In genomic region chr6:155246825-155247224, GRCh38 we compare ENCODE assay signal across 18 cellular contexts. TPM values are rescaled to one million over a fixed set of nuclear protein-coding genes. Genes with fewer than 3 reads are reported as not detected.
DNase-seq lines count a peak whose midpoint lies in the region; ATAC-seq, FAIRE-seq and TF ChIP-seq lines count a peak whose summit lies in the region.
"Had no signal": no experiment of that assay in that cellular context is flagged by ENCODE, and none has a peak within 500 bp of the region (broad histone marks: within the 10 kb centered on the region; RNA-seq: fewer than 3 reads in every experiment).

No MANE protein-coding gene starts in this region.

- no peaks in the 10 kb centered on the region for H3K9me2 ChIP-seq in PC-9 (ENCODE audit: insufficient read depth)
- no peaks in the 10 kb centered on the region for H3K9me2 ChIP-seq in hepatocyte (replicated peaks; ENCODE audit: insufficient read depth)

- H3K4me1 ChIP-seq in PC-9 (replicated peaks; ENCODE audit: insufficient read depth) (peaks cover 25% of the 10 kb centered on the region), K562 (replicated peaks in 1 of 2; ENCODE audit: control insufficient read depth in 2 of 2, insufficient read depth in 2 of 2, low read length in 2 of 2) (no peaks in the 10 kb centered on the region), hepatocyte (ENCODE audit: insufficient read depth) (peaks cover 10% of the 10 kb centered on the region), left ventricle myocardium inferior (peaks cover 17% of the 10 kb centered on the region)
- H3K4me1 ChIP-seq: HAP-1 had no signal

- TF ChIP-seq EP300 in K562 (IDR thresholded peaks at IDR 0.05; ENCODE audit: low read length), result no peak

- no peak for TF ChIP-seq RAD21 in K562 (CRISPR knock-in tag; conservative IDR thresholded peaks at IDR 0.05 in 1 of 2, IDR thresholded peaks at IDR 0.05 in 1 of 2)

- peak overlapping the region; percentile 87; the same call in 1 of the 2 replicates for H3K4me2 ChIP-seq in PC-9
- no peak overlapping the region for H3K4me2 ChIP-seq in K562 (ENCODE audit: insufficient read depth, low read length)
- H3K4me2 ChIP-seq in hepatocyte, result no peak overlapping the region

- H3K9ac ChIP-seq in K562 (ENCODE audit: insufficient read depth in 1 of 2, low read depth in 2 of 2, low read length in 2 of 2), result no peak overlapping the region

- peaks cover 16 to 21% of the 10 kb centered on the region in 2 donors for H3K36me3 Mint-ChIP-seq in stimulated activated naive B cell treated with anti-CD40 and anti-IgM and Interleukin-4, amounts not matched to agents 10 μg/mL and 1 μg/mL and 100 μg/mL, for 72 hours

- DNase-seq in PC-9 (no peak), K562 (ENCODE audit: extremely low read depth in 1 of 4, low spot score in 3 of 4) (no peak), hepatocyte (ENCODE audit: low spot score) (no peak), left ventricle myocardium inferior (no peak), NCI-H187 (lab: John Stamatoyannopoulos, UW) (no peak)
- no peak for DNase-seq in stimulated activated naive B cell treated with anti-CD40 and anti-IgM and Interleukin-4, amounts not matched to agents 10 μg/mL and 1 μg/mL and 100 μg/mL, for 72 hours
- DNase-seq in stimulated activated naive CD8-positive, alpha-beta T cell treated with anti-CD3 and anti-CD28 coated beads, Interleukin-15, amount 100 ng/mL, for 72 hours, result no peak
- DNase-seq: COR-L47, DMS53, Kasumi-1, NCI-H1105, NCI-H2029, NCI-H2171, NCI-H446, NCI-H69 had no signal

- H4K20me1 ChIP-seq in PC-9 (ENCODE audit: insufficient read depth) (no peaks in the 10 kb centered on the region), K562 (replicated peaks; ENCODE audit: control insufficient read depth, insufficient read depth, low read length) (no peaks in the 10 kb centered on the region), hepatocyte (ENCODE audit: insufficient read depth, poor library complexity, severe bottlenecking) (no peaks in the 10 kb centered on the region)

- BruUV-seq in PC-9 (replicated peaks; lab: Mats Ljungman, UMichigan) (no TSS peak), K562 (replicated peaks; lab: Mats Ljungman, UMichigan) (no TSS peak)

- POLR2A ChIA-PET in PC-9 (lab: Charles Lee; ENCODE audit: unreplicated experiment) (no interaction called here), K562 (lab: Yijun Ruan, JAX) (interaction anchor here (0.9 kb wide), 1 partner anchor 12 kb away, joined by 4 read pairs; no protein-coding TSS in a partner anchor)

- H3K9me1 ChIP-seq in K562 (ENCODE audit: control insufficient read depth, insufficient read depth, low read length), result no peaks in the 10 kb centered on the region

- no peak overlapping the region; the same call in 1 of the 2 replicates for H3K4me3 ChIP-seq in PC-9
- H3K4me3 ChIP-seq in K562, result no peak overlapping the region
- H3K4me3 ChIP-seq in hepatocyte, result no peak overlapping the region
- no peak overlapping the region for H3K4me3 ChIP-seq in left ventricle myocardium inferior
- H3K4me3 ChIP-seq: HAP-1 had no signal

- H3K9me3 ChIP-seq in PC-9 (ENCODE audit: insufficient read depth, low read depth) (peaks cover 10% of the 10 kb centered on the region; the same call in 1 of the 2 replicates), K562 (replicated peaks; ENCODE audit: control insufficient read depth, insufficient read depth, low read depth, low read length) (no peaks in the 10 kb centered on the region), hepatocyte (ENCODE audit: low read depth) (no peaks in the 10 kb centered on the region), left ventricle myocardium inferior (replicated peaks) (no peaks in the 10 kb centered on the region)
- H3K9me3 ChIP-seq: HAP-1 had no signal

- H3K27me3 ChIP-seq in PC-9 (ENCODE audit: insufficient read depth, low read depth), result no peaks in the 10 kb centered on the region
- H3K27me3 ChIP-seq in K562 (ENCODE audit: control insufficient read depth in 2 of 2, insufficient read depth in 2 of 2, low read length in 2 of 2), result 0 out of 5 replicates have a peak, but pooled peaks cover 0 to 4% of the 10 kb centered on the region in 2 experiments
- no peaks in the 10 kb centered on the region for H3K27me3 ChIP-seq in hepatocyte
- no peaks in the 10 kb centered on the region for H3K27me3 ChIP-seq in left ventricle myocardium inferior (ENCODE audit: low read depth)

- H3K4me3 Mint-ChIP-seq in stimulated activated naive B cell treated with anti-CD40 and anti-IgM and Interleukin-4, amounts not matched to agents 10 μg/mL and 1 μg/mL and 100 μg/mL, for 72 hours, result no peak overlapping the region
- H3K4me3 Mint-ChIP-seq in stimulated activated naive CD8-positive, alpha-beta T cell treated with anti-CD3 and anti-CD28 coated beads, Interleukin-15, amount 100 ng/mL, for 72 hours, result no peak overlapping the region

- TF ChIP-seq POLR2A in K562 (conservative IDR thresholded peaks at IDR 0.05), result 0 out of 2 replicates have a peak, but pooled peaks have one; percentile 7

- H3K79me2 ChIP-seq in PC-9 (ENCODE audit: low read depth), result no peaks in the 10 kb centered on the region
- H3K79me2 ChIP-seq in K562 (ENCODE audit: control insufficient read depth, insufficient read depth, low read length), result no peaks in the 10 kb centered on the region
- H3K79me2 ChIP-seq in hepatocyte, result no peaks in the 10 kb centered on the region

- H3K9me3 Mint-ChIP-seq in stimulated activated naive B cell treated with anti-CD40 and anti-IgM and Interleukin-4, amounts not matched to agents 10 μg/mL and 1 μg/mL and 100 μg/mL, for 72 hours, result no peaks in the 10 kb centered on the region
- no peaks in the 10 kb centered on the region for H3K9me3 Mint-ChIP-seq in stimulated activated naive CD8-positive, alpha-beta T cell treated with anti-CD3 and anti-CD28 coated beads, Interleukin-15, amount 100 ng/mL, for 72 hours

- in situ Hi-C loops in K562 (cut with MboI), result no loop called here

- ATAC-seq in K562 (no peak), HG02884 (IDR thresholded peaks at IDR 0.05; ENCODE audit: unreplicated experiment) (no peak)
- ATAC-seq in stimulated activated naive B cell treated with anti-CD40 and anti-IgM and Interleukin-4, amounts not matched to agents 10 μg/mL and 1 μg/mL and 100 μg/mL, for 72 hours (replicated peaks), result no peak
- no peak for ATAC-seq in stimulated activated naive CD8-positive, alpha-beta T cell treated with anti-CD3 and anti-CD28 coated beads, Interleukin-15, amount 100 ng/mL, for 72 hours

- peak overlapping the region; percentile 65 for H3K27ac Mint-ChIP-seq in stimulated activated naive B cell treated with anti-CD40 and anti-IgM and Interleukin-4, amounts not matched to agents 10 μg/mL and 1 μg/mL and 100 μg/mL, for 72 hours
- no peak overlapping the region for H3K27ac Mint-ChIP-seq in stimulated activated naive CD8-positive, alpha-beta T cell treated with anti-CD3 and anti-CD28 coated beads, Interleukin-15, amount 100 ng/mL, for 72 hours

- intact Hi-C loops in PC-9 (cut with micrococcal nuclease; ENCODE audit: unreplicated experiment) (loop anchor here (1.0 to 5.0 kb wide), 2 partner anchors 62 to 1095 kb away; no protein-coding TSS in a partner anchor), K562 (cut with micrococcal nuclease) (loop anchor here (5.0 kb wide), 2 partner anchors 60 to 320 kb away; no protein-coding TSS in a partner anchor), left ventricle myocardium inferior (cut with micrococcal nuclease) (no loop called here)

- 88% methylated on average over 2 of the region's 2 CpGs for WGBS in K562 (ENCODE audit: insufficient coverage, low coverage, missing lambda C conversion rate)
- WGBS in hepatocyte (ENCODE audit: low lambda C conversion rate, missing lambda C conversion rate), result 91% methylated on average over 2 of the region's 2 CpGs

- H3K4me1 Mint-ChIP-seq in stimulated activated naive B cell treated with anti-CD40 and anti-IgM and Interleukin-4, amounts not matched to agents 10 μg/mL and 1 μg/mL and 100 μg/mL, for 72 hours, result no peaks in the 10 kb centered on the region
- H3K4me1 Mint-ChIP-seq in stimulated activated naive CD8-positive, alpha-beta T cell treated with anti-CD3 and anti-CD28 coated beads, Interleukin-15, amount 100 ng/mL, for 72 hours, result no peaks in the 10 kb centered on the region

- no peak for TF ChIP-seq CTCF in PC-9 (conservative IDR thresholded peaks at IDR 0.05)
- no peak for TF ChIP-seq CTCF in K562 (IDR thresholded peaks at IDR 0.05 in 2 of 3, conservative IDR thresholded peaks at IDR 0.05 in 1 of 3; ENCODE audit: insufficient read depth in 2 of 3, low read depth in 1 of 3, low read length in 3 of 3)
- TF ChIP-seq CTCF in hepatocyte (IDR thresholded peaks at IDR 0.05; ENCODE audit: poor library complexity), result no peak
- TF ChIP-seq CTCF in left ventricle myocardium inferior (IDR thresholded peaks at IDR 0.05; ENCODE audit: borderline replicate concordance), result no peak

- peaks cover 35% of the 10 kb centered on the region for H3F3A ChIP-seq in PC-9 (ENCODE audit: insufficient read depth, low read depth)

- CTCF ChIA-PET in PC-9 (lab: Charles Lee) (no interaction called here), K562 (lab: Yijun Ruan, JAX; ENCODE audit: low intra/inter-chr PET ratio) (interaction anchor here (0.6 kb wide), 1 partner anchor 321 kb away, joined by 4 read pairs; no protein-coding TSS in a partner anchor)

- no peak for FAIRE-seq in K562 (lab: Jason Lieb, UNC)

- H2AFZ ChIP-seq in PC-9, result no peak overlapping the region
- H2AFZ ChIP-seq in K562 (ENCODE audit: low read depth, low read length), result no peak overlapping the region
- H2AFZ ChIP-seq in hepatocyte, result no peak overlapping the region

- H3K27ac ChIP-seq in PC-9, result peak overlapping the region; percentile 96
- H3K27ac ChIP-seq in K562 (ENCODE audit: extremely low read depth, low read depth, low read length), result no peak overlapping the region
- H3K27ac ChIP-seq in hepatocyte, result peak overlapping the region; percentile 80
- no peak overlapping the region for H3K27ac ChIP-seq in left ventricle myocardium inferior (replicated peaks)

- H3K36me3 ChIP-seq in PC-9 (ENCODE audit: low read depth) (peaks cover 5% of the 10 kb centered on the region; the same call in 1 of the 2 replicates), K562 (ENCODE audit: control insufficient read depth, insufficient read depth, low read length) (peaks cover 21% of the 10 kb centered on the region; the same call in 2 of the 3 replicates), hepatocyte (replicated peaks; ENCODE audit: insufficient read depth, low read depth) (peaks cover 3% of the 10 kb centered on the region), left ventricle myocardium inferior (peaks cover 8% of the 10 kb centered on the region)

- H3K27me3 Mint-ChIP-seq in stimulated activated naive B cell treated with anti-CD40 and anti-IgM and Interleukin-4, amounts not matched to agents 10 μg/mL and 1 μg/mL and 100 μg/mL, for 72 hours, result no peaks in the 10 kb centered on the region
- H3K27me3 Mint-ChIP-seq in stimulated activated naive CD8-positive, alpha-beta T cell treated with anti-CD3 and anti-CD28 coated beads, Interleukin-15, amount 100 ng/mL, for 72 hours, result no peaks in the 10 kb centered on the region

RNA-seq across cellular contexts. Expression of gene CLDN20, which starts 17.0 kb away (rescaled TPM):
- not detected in 2 replicates for total RNA-seq in PC-9 (2021)
- not detected in 2 replicates for total RNA-seq in K562 (2011; cell fraction: chromatin; rRNA removed; ENCODE audit: low replicate concordance)
- not detected in 2 replicates for total RNA-seq in K562 (2011; cell fraction: nucleolus; rRNA removed)
- total RNA-seq in K562 (2011; cell fraction: nucleoplasm; rRNA removed), result not detected in 2 replicates
- total RNA-seq in K562 (2014; rRNA removed), result not detected in 2 replicates
- not detected in 2 replicates for total RNA-seq in K562 (2014; rRNA removed; fragmentation: Illumina TruSeq; extraction: Trizol)
- total RNA-seq in K562 (2015; rRNA removed; fragmentation: Illumina TruSeq; extraction: Trizol), result not detected in 2 replicates
- total RNA-seq in K562 (2021), result not detected in 2 replicates
- not detected in 2 replicates for polyA plus RNA-seq in K562 (2011; rRNA removed)
- not detected in 2 replicates for polyA plus RNA-seq in K562 (2011; cell fraction: cytosol; rRNA removed)
- not detected in 2 replicates for polyA plus RNA-seq in K562 (2011; cell fraction: nucleus; rRNA removed)
- polyA plus RNA-seq in K562 (2012), result 0.18 and 0.26 TPM in 2 replicates
- not detected in 2 replicates for polyA plus RNA-seq in K562 (2014; fragmentation: Illumina TruSeq; extraction: Trizol)
- polyA plus RNA-seq in K562 (2014; fragmentation: Nextera tagmentation; extraction: Ambion mirVana), result not detected
- not detected in 2 replicates for polyA plus RNA-seq in K562 (2014; rRNA removed)
- polyA minus RNA-seq in K562 (2011; rRNA and poly(A)+ RNA removed), result not detected in 2 replicates
- polyA minus RNA-seq in K562 (2011; cell fraction: cytosol; rRNA and poly(A)+ RNA removed), result not detected in 2 replicates
- polyA minus RNA-seq in K562 (2011; cell fraction: nucleus; rRNA and poly(A)+ RNA removed), result not detected in 2 replicates
- not detected in 2 replicates for total RNA-seq in hepatocyte
- 0.38 and 0.56 TPM in 2 replicates for polyA plus RNA-seq in hepatocyte
- total RNA-seq in left ventricle myocardium inferior, result not detected
- total RNA-seq: RPMI7951 had no signal

Comparison
In these comparisons a context has a peak if more than half of its experiments do, and no peak if none do; other contexts are left out.
1. H3K27ac ChIP-seq: peak in PC-9 (single experiment) and hepatocyte (single experiment); none in K562 (single experiment) and left ventricle myocardium inferior (single experiment).